30 cellular contexts compared by ENCODE assay signal in genomic region chr4:103318327-103318726, GRCh38.
"Had no signal": no experiment of that assay in that cellular context is flagged by ENCODE, and none has a peak within 500 bp of the region (broad histone marks: within the 10 kb centered on the region; RNA-seq: fewer than 3 reads in every experiment).

No MANE protein-coding gene starts in this region.

- H3K4me3 Mint-ChIP-seq: activated CD4-positive, alpha-beta memory T cell treated with anti-CD3 and anti-CD28 coated beads, Interleukin-2, amount 10 ng/mL, durations not matched to agents 7 days and 5 days; activated CD4-positive, alpha-beta T cell treated with anti-CD3 and anti-CD28 coated beads, Interleukin-2, amount 10 ng/mL, durations not matched to agents 7 days and 5 days; activated naive CD4-positive, alpha-beta T cell treated with anti-CD3 and anti-CD28 coated beads, Interleukin-2, amount 10 ng/mL, durations not matched to agents 7 days and 5 days; activated naive CD8-positive, alpha-beta T cell treated with anti-CD3 and anti-CD28 coated beads, Interleukin-2, amount 10 ng/mL, durations not matched to agents 7 days and 5 days; activated T-cell treated with anti-CD3 and anti-CD28 coated beads, Interleukin-2, amount 50 U/mL, for 24 hours; activated T-cell treated with anti-CD3 and anti-CD28 coated beads, Interleukin-2, amount 50 U/mL, for 72 hours; brain had no signal

- H3K9me3 ChIP-seq: colonic mucosa had no signal

- ATAC-seq: activated naive CD4-positive, alpha-beta T cell treated with anti-CD3 and anti-CD28 coated beads, Interleukin-2, amount 50 U/mL, for 72 hours; activated T-cell treated with anti-CD3 and anti-CD28 coated beads, Interleukin-2, amount 50 U/mL, for 72 hours; foreskin keratinocyte; gastrocnemius medialis; heart left ventricle had no signal

- DNase-seq: activated CD4-positive, alpha-beta memory T cell treated with anti-CD3 and anti-CD28 coated beads, Interleukin-2, amount 10 ng/mL, durations not matched to agents 7 days and 5 days; activated CD4-positive, alpha-beta T cell treated with anti-CD3 and anti-CD28 coated beads for 1 hour; activated CD4-positive, alpha-beta T cell treated with anti-CD3 and anti-CD28 coated beads for 4 hours; activated CD4-positive, alpha-beta T cell treated with anti-CD3 and anti-CD28 coated beads, Interleukin-2, amount 10 ng/mL, durations not matched to agents 7 days and 5 days; activated CD4-positive, alpha-beta T cell treated with anti-CD3 and anti-CD28 coated beads, Interleukin-2, amount 50 U/mL, for 4 hours; activated CD8-positive, alpha-beta memory T cell treated with anti-CD3 and anti-CD28 coated beads, Interleukin-2, amount 50 U/mL, for 48 hours; activated gamma-delta T cell; activated naive CD4-positive, alpha-beta T cell; activated naive CD4-positive, alpha-beta T cell treated with anti-CD3 and anti-CD28 coated beads, Interleukin-2, amount 10 ng/mL, durations not matched to agents 7 days and 5 days; activated naive CD8-positive, alpha-beta T cell treated with anti-CD3 and anti-CD28 coated beads, Interleukin-2, amount 10 ng/mL, durations not matched to agents 7 days and 5 days; activated T-cell treated with anti-CD3 and anti-CD28 coated beads for 4 hours; activated T-cell treated with anti-CD3 and anti-CD28 coated beads, Interleukin-2, amount 50 U/mL, for 24 hours; activated T-cell treated with anti-CD3 and anti-CD28 coated beads, Interleukin-2, amount 50 U/mL, for 72 hours; central memory CD4-positive, alpha-beta T cell; cerebellar nuclear complex; colonic mucosa; dorsolateral prefrontal cortex; effector memory CD4-positive, alpha-beta T cell; erythroblast; foreskin keratinocyte; gastrocnemius medialis; glutamatergic neuron; heart left ventricle; T-helper 2 cell had no signal

- H3K27me3 ChIP-seq: ascending aorta, breast epithelium, cardiac muscle cell, colonic mucosa, dorsolateral prefrontal cortex, esophagus muscularis mucosa, foreskin keratinocyte, gastrocnemius medialis, heart left ventricle had no signal

- H3K9me3 Mint-ChIP-seq: activated CD4-positive, alpha-beta T cell treated with anti-CD3 and anti-CD28 coated beads, Interleukin-2, amount 10 ng/mL, durations not matched to agents 7 days and 5 days had no signal

- H3K27me3 Mint-ChIP-seq: activated CD4-positive, alpha-beta memory T cell treated with anti-CD3 and anti-CD28 coated beads, Interleukin-2, amount 10 ng/mL, durations not matched to agents 7 days and 5 days; activated CD4-positive, alpha-beta T cell treated with anti-CD3 and anti-CD28 coated beads, Interleukin-2, amount 10 ng/mL, durations not matched to agents 7 days and 5 days; activated naive CD4-positive, alpha-beta T cell treated with anti-CD3 and anti-CD28 coated beads, Interleukin-2, amount 10 ng/mL, durations not matched to agents 7 days and 5 days; activated naive CD8-positive, alpha-beta T cell treated with anti-CD3 and anti-CD28 coated beads, Interleukin-2, amount 10 ng/mL, durations not matched to agents 7 days and 5 days; activated T-cell treated with anti-CD3 and anti-CD28 coated beads, Interleukin-2, amount 50 U/mL, for 24 hours had no signal

- H3K36me3 Mint-ChIP-seq: activated naive CD4-positive, alpha-beta T cell treated with anti-CD3 and anti-CD28 coated beads, Interleukin-2, amount 10 ng/mL, durations not matched to agents 7 days and 5 days; activated naive CD8-positive, alpha-beta T cell treated with anti-CD3 and anti-CD28 coated beads, Interleukin-2, amount 10 ng/mL, durations not matched to agents 7 days and 5 days; brain had no signal

- H3K36me3 ChIP-seq: ascending aorta, breast epithelium, cardiac muscle cell, colonic mucosa, esophagus muscularis mucosa, gastrocnemius medialis, heart left ventricle had no signal

- H3K4me1 Mint-ChIP-seq: activated CD4-positive, alpha-beta memory T cell treated with anti-CD3 and anti-CD28 coated beads, Interleukin-2, amount 10 ng/mL, durations not matched to agents 7 days and 5 days; activated CD4-positive, alpha-beta T cell treated with anti-CD3 and anti-CD28 coated beads, Interleukin-2, amount 10 ng/mL, durations not matched to agents 7 days and 5 days; activated naive CD4-positive, alpha-beta T cell treated with anti-CD3 and anti-CD28 coated beads, Interleukin-2, amount 10 ng/mL, durations not matched to agents 7 days and 5 days; activated naive CD8-positive, alpha-beta T cell treated with anti-CD3 and anti-CD28 coated beads, Interleukin-2, amount 10 ng/mL, durations not matched to agents 7 days and 5 days; brain had no signal

- H3K27ac ChIP-seq: ascending aorta, breast epithelium, cardiac muscle cell, colonic mucosa, dorsolateral prefrontal cortex, esophagus muscularis mucosa, foreskin keratinocyte, gastrocnemius medialis, heart left ventricle had no signal

- H3K4me3 ChIP-seq: ascending aorta, breast epithelium, cardiac muscle cell, colonic mucosa, dorsolateral prefrontal cortex, esophagus muscularis mucosa, gastrocnemius medialis, heart left ventricle had no signal

- H3K4me1 ChIP-seq: ascending aorta, breast epithelium, colonic mucosa, esophagus muscularis mucosa, foreskin keratinocyte, gastrocnemius medialis, heart left ventricle had no signal

- H3K27ac Mint-ChIP-seq: activated CD4-positive, alpha-beta memory T cell treated with anti-CD3 and anti-CD28 coated beads, Interleukin-2, amount 10 ng/mL, durations not matched to agents 7 days and 5 days; activated CD4-positive, alpha-beta T cell treated with anti-CD3 and anti-CD28 coated beads, Interleukin-2, amount 10 ng/mL, durations not matched to agents 7 days and 5 days; activated naive CD4-positive, alpha-beta T cell treated with anti-CD3 and anti-CD28 coated beads, Interleukin-2, amount 10 ng/mL, durations not matched to agents 7 days and 5 days; activated naive CD4-positive, alpha-beta T cell treated with anti-CD3 and anti-CD28 coated beads, Interleukin-2, amount 50 U/mL, for 72 hours; activated naive CD8-positive, alpha-beta T cell treated with anti-CD3 and anti-CD28 coated beads, Interleukin-2, amount 10 ng/mL, durations not matched to agents 7 days and 5 days; activated T-cell treated with anti-CD3 and anti-CD28 coated beads, Interleukin-2, amount 50 U/mL, for 24 hours; activated T-cell treated with anti-CD3 and anti-CD28 coated beads, Interleukin-2, amount 50 U/mL, for 72 hours; brain had no signal
